ENCODE assay signal across 10 cellular contexts in the genomic region with DNA sequence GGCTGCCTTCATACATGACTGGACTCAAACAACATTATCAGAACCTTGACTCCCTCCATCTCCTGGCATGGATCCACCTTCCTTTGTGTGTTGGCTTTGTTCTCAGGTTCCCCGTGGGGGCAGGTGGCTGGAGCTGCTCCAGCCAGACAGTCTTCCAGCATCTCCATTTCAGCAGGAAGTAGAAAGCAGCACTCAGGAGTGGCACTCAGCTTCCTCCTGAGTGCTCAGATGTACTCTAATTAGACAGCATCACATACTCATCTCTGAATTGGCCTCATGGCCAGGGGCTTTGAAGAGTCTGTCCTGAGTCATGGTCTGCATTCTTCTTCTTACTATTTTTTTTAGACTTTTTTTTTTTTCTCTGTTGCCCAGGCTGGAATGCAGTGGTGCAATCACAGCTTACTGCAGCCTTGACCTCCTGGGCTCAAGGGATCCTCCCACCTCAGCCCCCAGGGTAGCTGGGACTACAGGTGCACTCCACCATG. TPM values are rescaled to one million over a fixed set of nuclear protein-coding genes. Genes with fewer than 3 reads are reported as not detected.
DNase-seq lines count a peak whose midpoint lies in the region; ATAC-seq and TF ChIP-seq lines count a peak whose summit lies in the region.
"Had no signal": no experiment of that assay in that cellular context is flagged by ENCODE, and none has a peak within 500 bp of the region (broad histone marks: within the 10 kb centered on the region; RNA-seq: fewer than 3 reads in every experiment).

No MANE protein-coding gene starts in this region.

- H3K23ac ChIP-seq in mesenchymal stem cell (ENCODE audit: low read length in 2 of 2): no peak overlapping the region

- H3K18ac ChIP-seq in mesenchymal stem cell (ENCODE audit: low read depth in 1 of 2, low read length in 2 of 2): peak overlapping the region in 1 of 2 experiments; percentile 38

- peak overlapping the region; percentile 95 for H3K27ac Mint-ChIP-seq in activated T-helper 17 cell treated with anti-CD3 and anti-CD28 coated beads, Interleukin-2, amount 50 U/mL, for 72 hours

- H3K4me2 ChIP-seq in mesenchymal stem cell (ENCODE audit: low read length, poor library complexity, severe bottlenecking): no peak overlapping the region
- H3K4me2 ChIP-seq: KMS-11 had no signal

- no peak overlapping the region for H2BK12ac ChIP-seq in mesenchymal stem cell (ENCODE audit: low read length in 2 of 2)

- no peak overlapping the region for H2BK15ac ChIP-seq in mesenchymal stem cell (ENCODE audit: low read depth, poor library complexity, severe bottlenecking)

- DNase-seq in DMS53 (lab: John Stamatoyannopoulos, UW) (peak; percentile 98), NCI-H1105 treated with DMSO at 0.1 percent for 48 hours (lab: John Stamatoyannopoulos, UW) (peak; percentile 95), mesenchymal stem cell (peak; percentile 58), left ventricle myocardium inferior (no peak), nucleus accumbens (lab: John Stamatoyannopoulos, UW) (no peak), dedifferentiated amniotic fluid mesenchymal stem cell (ENCODE audit: extremely low spot score) (no peak)

- H3K27me3 Mint-ChIP-seq in activated T-helper 17 cell treated with anti-CD3 and anti-CD28 coated beads, Interleukin-2, amount 50 U/mL, for 72 hours: no peaks in the 10 kb centered on the region

- H3K36me3 ChIP-seq in mesenchymal stem cell (ENCODE audit: control insufficient read depth in 1 of 2, insufficient read depth in 2 of 2, low read depth in 1 of 2, low read length in 2 of 2) (no peaks in the 10 kb centered on the region), left ventricle myocardium inferior (no peaks in the 10 kb centered on the region)

- intact Hi-C loops in left ventricle myocardium inferior (cut with micrococcal nuclease): no loop called here

- H3K4me3 ChIP-seq in mesenchymal stem cell (ENCODE audit: insufficient read depth in 1 of 2, low read depth in 1 of 2, low read length in 2 of 2) (no peak overlapping the region), left ventricle myocardium inferior (no peak overlapping the region)

- H3K27me3 ChIP-seq in mesenchymal stem cell (ENCODE audit: control insufficient read depth in 1 of 2, insufficient read depth in 1 of 2, low read length in 2 of 2) (no peaks in the 10 kb centered on the region), left ventricle myocardium inferior (ENCODE audit: low read depth) (no peaks in the 10 kb centered on the region)

- WGBS in mesenchymal stem cell: 80% methylated on average over 1 of the region's 1 CpG

- peak overlapping the region; percentile 86 for H3K4me3 Mint-ChIP-seq in activated T-helper 17 cell treated with anti-CD3 and anti-CD28 coated beads, Interleukin-2, amount 50 U/mL, for 72 hours

- no peak overlapping the region for H2BK5ac ChIP-seq in mesenchymal stem cell (ENCODE audit: low read depth, low read length, poor library complexity, severe bottlenecking)

- H2BK120ac ChIP-seq in mesenchymal stem cell (ENCODE audit: low read depth, low read length): no peak overlapping the region

- peaks cover 9% of the 10 kb centered on the region for H3K9me3 ChIP-seq in mesenchymal stem cell (ENCODE audit: control insufficient read depth, low read length)
- H3K9me3 ChIP-seq in left ventricle myocardium inferior (replicated peaks): peaks cover 13% of the 10 kb centered on the region

- peak overlapping the region; percentile 0 for H3K9ac ChIP-seq in mesenchymal stem cell (ENCODE audit: low read length)
- H3K9ac ChIP-seq: KMS-11 had no signal

- peaks cover 7% of the 10 kb centered on the region for H3K4me1 ChIP-seq in mesenchymal stem cell (ENCODE audit: control insufficient read depth, insufficient read depth, low read depth, low read length)
- H3K4me1 ChIP-seq in left ventricle myocardium inferior: peaks cover 8% of the 10 kb centered on the region

- H2AK5ac ChIP-seq in mesenchymal stem cell (ENCODE audit: low read length, severe bottlenecking): no peak overlapping the region

- peaks cover 4% of the 10 kb centered on the region for H3K9me3 Mint-ChIP-seq in activated T-helper 17 cell treated with anti-CD3 and anti-CD28 coated beads, Interleukin-2, amount 50 U/mL, for 72 hours

- peak; percentile 82 for ATAC-seq in activated T-helper 17 cell treated with anti-CD3 and anti-CD28 coated beads, Interleukin-2, amount 50 U/mL, for 72 hours (replicated peaks)
- ATAC-seq in GM18520 (IDR thresholded peaks at IDR 0.05; ENCODE audit: unreplicated experiment): no peak

- no peak for TF ChIP-seq CTCF in left ventricle myocardium inferior (IDR thresholded peaks at IDR 0.05; ENCODE audit: borderline replicate concordance)

- H3K36me3 Mint-ChIP-seq in activated T-helper 17 cell treated with anti-CD3 and anti-CD28 coated beads, Interleukin-2, amount 50 U/mL, for 72 hours (ENCODE audit: low read depth): no peaks in the 10 kb centered on the region

- H3K4me1 Mint-ChIP-seq in activated T-helper 17 cell treated with anti-CD3 and anti-CD28 coated beads, Interleukin-2, amount 50 U/mL, for 72 hours: peaks cover 14% of the 10 kb centered on the region

- no peak overlapping the region for H3K4ac ChIP-seq in mesenchymal stem cell (ENCODE audit: low read depth in 1 of 2, low read length in 2 of 2)

- H4K8ac ChIP-seq in mesenchymal stem cell (ENCODE audit: low read length): no peak overlapping the region

- H3K27ac ChIP-seq in mesenchymal stem cell (ENCODE audit: low read length, poor library complexity, severe bottlenecking) (peak overlapping the region; percentile 50), left ventricle myocardium inferior (replicated peaks) (no peak overlapping the region)
- H3K27ac ChIP-seq: KMS-11 had no signal

- no peak overlapping the region for H4K91ac ChIP-seq in mesenchymal stem cell (ENCODE audit: low read length)

- H3K14ac ChIP-seq in mesenchymal stem cell (ENCODE audit: low read length in 2 of 2): no peak overlapping the region

- no peaks in the 10 kb centered on the region for H3K79me1 ChIP-seq in mesenchymal stem cell (replicated peaks; ENCODE audit: low read length, poor library complexity, severe bottlenecking)

- no peak overlapping the region for H2AFZ ChIP-seq in mesenchymal stem cell (ENCODE audit: low read depth, low read length)

RNA-seq across cellular contexts. Expression of a gene that starts 27.9 kb away (rescaled TPM):
- total RNA-seq in activated T-helper 17 cell treated with anti-CD3 and anti-CD28 coated beads, Interleukin-2, amount 50 U/mL, for 72 hours: not detected
- polyA plus RNA-seq in mesenchymal stem cell (2013, experiment 1 of 2): not detected
- not detected for polyA plus RNA-seq in mesenchymal stem cell (2013, experiment 2 of 2)
- total RNA-seq in left ventricle myocardium inferior: 5.3 TPM
- total RNA-seq: mononuclear cell had no signal

RNA-seq across cellular contexts. Expression of a gene that starts 45.1 kb away (rescaled TPM):
- total RNA-seq in activated T-helper 17 cell treated with anti-CD3 and anti-CD28 coated beads, Interleukin-2, amount 50 U/mL, for 72 hours: 10 to 100 TPM; 16.4 to 25.4 TPM
- 23.8 TPM for polyA plus RNA-seq in mesenchymal stem cell (2013, experiment 1 of 2)
- polyA plus RNA-seq in mesenchymal stem cell (2013, experiment 2 of 2): 25.6 TPM
- 60.4 TPM for total RNA-seq in left ventricle myocardium inferior

Comparison
In these comparisons a context has a peak if more than half of its experiments do, and no peak if none do; other contexts are left out.
1. DNase-seq: peak in DMS53 (single experiment), NCI-H1105 treated with DMSO at 0.1 percent for 48 hours (single experiment) and mesenchymal stem cell (single experiment); none in left ventricle myocardium inferior (single experiment), nucleus accumbens (0 of 56) and dedifferentiated amniotic fluid mesenchymal stem cell (single experiment).